In the genomic region with DNA sequence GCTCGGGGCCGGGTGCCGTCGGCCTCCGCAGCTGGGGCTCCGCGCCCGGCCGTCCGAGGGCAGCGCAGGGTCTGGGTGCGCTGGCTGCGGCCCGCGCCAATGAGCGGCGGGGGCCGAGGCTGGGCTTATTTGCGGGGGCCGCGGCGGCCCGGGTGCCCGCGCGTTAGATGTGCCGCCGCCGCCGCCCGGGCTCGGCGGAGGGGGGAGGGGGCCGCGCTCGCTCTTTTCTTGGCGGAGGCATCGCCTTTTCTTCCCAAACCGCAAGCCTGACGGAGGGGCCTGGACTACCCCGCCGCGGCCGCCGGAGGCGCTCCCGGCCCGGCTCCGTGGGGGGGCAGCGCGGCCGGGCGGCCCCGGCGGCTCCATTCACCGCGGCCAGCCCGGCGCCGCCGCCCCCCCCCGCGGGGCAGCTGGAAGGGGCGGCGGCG, we compare ENCODE assay signal across 1 cellular context.
TF ChIP-seq lines count a peak whose summit lies in the region.

A gene (minus strand): TSS at position 101 of the 428 bp plus-strand sequence. CDS start 278 bp downstream, outside the sequence.

TF ChIP-seq in HepG2, 621 proteins besides CTCF, POLR2A, EP300 and RAD21 (continued from another document):
- TF ChIP-seq, protein P1, sequence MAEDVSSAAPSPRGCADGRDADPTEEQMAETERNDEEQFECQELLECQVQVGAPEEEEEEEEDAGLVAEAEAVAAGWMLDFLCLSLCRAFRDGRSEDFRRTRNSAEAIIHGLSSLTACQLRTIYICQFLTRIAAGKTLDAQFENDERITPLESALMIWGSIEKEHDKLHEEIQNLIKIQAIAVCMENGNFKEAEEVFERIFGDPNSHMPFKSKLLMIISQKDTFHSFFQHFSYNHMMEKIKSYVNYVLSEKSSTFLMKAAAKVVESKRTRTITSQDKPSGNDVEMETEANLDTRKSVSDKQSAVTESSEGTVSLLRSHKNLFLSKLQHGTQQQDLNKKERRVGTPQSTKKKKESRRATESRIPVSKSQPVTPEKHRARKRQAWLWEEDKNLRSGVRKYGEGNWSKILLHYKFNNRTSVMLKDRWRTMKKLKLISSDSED (CRISPR knock-in tag; IDR thresholded peaks at IDR 0.05): no peak
- TF ChIP-seq HCFC1 (IDR thresholded peaks at IDR 0.05; ENCODE audit: low read depth, low read length): no peak
- TF ChIP-seq, protein P2, sequence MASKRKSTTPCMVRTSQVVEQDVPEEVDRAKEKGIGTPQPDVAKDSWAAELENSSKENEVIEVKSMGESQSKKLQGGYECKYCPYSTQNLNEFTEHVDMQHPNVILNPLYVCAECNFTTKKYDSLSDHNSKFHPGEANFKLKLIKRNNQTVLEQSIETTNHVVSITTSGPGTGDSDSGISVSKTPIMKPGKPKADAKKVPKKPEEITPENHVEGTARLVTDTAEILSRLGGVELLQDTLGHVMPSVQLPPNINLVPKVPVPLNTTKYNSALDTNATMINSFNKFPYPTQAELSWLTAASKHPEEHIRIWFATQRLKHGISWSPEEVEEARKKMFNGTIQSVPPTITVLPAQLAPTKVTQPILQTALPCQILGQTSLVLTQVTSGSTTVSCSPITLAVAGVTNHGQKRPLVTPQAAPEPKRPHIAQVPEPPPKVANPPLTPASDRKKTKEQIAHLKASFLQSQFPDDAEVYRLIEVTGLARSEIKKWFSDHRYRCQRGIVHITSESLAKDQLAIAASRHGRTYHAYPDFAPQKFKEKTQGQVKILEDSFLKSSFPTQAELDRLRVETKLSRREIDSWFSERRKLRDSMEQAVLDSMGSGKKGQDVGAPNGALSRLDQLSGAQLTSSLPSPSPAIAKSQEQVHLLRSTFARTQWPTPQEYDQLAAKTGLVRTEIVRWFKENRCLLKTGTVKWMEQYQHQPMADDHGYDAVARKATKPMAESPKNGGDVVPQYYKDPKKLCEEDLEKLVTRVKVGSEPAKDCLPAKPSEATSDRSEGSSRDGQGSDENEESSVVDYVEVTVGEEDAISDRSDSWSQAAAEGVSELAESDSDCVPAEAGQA (IDR thresholded peaks at IDR 0.05; ENCODE audit: low read depth): no peak
- TF ChIP-seq, protein P2 (CRISPR knock-in tag; IDR thresholded peaks at IDR 0.05; ENCODE audit: borderline replicate concordance): no peak
- TF ChIP-seq, protein P3, sequence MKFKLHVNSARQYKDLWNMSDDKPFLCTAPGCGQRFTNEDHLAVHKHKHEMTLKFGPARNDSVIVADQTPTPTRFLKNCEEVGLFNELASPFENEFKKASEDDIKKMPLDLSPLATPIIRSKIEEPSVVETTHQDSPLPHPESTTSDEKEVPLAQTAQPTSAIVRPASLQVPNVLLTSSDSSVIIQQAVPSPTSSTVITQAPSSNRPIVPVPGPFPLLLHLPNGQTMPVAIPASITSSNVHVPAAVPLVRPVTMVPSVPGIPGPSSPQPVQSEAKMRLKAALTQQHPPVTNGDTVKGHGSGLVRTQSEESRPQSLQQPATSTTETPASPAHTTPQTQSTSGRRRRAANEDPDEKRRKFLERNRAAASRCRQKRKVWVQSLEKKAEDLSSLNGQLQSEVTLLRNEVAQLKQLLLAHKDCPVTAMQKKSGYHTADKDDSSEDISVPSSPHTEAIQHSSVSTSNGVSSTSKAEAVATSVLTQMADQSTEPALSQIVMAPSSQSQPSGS (CRISPR knock-in tag; IDR thresholded peaks at IDR 0.05): no peak
- no peak for TF ChIP-seq HOXA5 (CRISPR knock-in tag; IDR thresholded peaks at IDR 0.05)
- TF ChIP-seq ARHGAP35 (CRISPR knock-in tag; IDR thresholded peaks at IDR 0.05; ENCODE audit: borderline replicate concordance): no peak
- TF ChIP-seq, protein P4, sequence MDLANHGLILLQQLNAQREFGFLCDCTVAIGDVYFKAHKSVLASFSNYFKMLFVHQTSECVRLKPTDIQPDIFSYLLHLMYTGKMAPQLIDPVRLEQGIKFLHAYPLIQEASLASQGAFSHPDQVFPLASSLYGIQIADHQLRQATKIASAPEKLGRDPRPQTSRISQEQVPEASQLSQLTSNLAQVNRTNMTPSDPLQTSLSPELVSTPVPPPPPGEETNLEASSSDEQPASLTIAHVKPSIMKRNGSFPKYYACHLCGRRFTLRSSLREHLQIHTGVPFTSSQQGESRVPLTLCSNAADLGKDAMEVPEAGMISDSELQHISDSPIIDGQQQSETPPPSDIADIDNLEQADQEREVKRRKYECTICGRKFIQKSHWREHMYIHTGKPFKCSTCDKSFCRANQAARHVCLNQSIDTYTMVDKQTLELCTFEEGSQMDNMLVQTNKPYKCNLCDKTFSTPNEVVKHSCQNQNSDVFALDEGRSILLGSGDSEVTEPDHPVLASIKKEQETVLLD (CRISPR knock-in tag; IDR thresholded peaks at IDR 0.05; ENCODE audit: low read depth): 0 out of 2 replicates have a peak, but pooled peaks have one; percentile 9
- TF ChIP-seq GABPA (IDR thresholded peaks at IDR 0.05; ENCODE audit: low read depth, low read length): no peak
- TF ChIP-seq GABPA (CRISPR knock-in tag; IDR thresholded peaks at IDR 0.05; ENCODE audit: low read depth): no peak
- no peak for TF ChIP-seq NPAS2 (CRISPR knock-in tag; IDR thresholded peaks at IDR 0.05; ENCODE audit: borderline replicate concordance)
- TF ChIP-seq, protein P5, sequence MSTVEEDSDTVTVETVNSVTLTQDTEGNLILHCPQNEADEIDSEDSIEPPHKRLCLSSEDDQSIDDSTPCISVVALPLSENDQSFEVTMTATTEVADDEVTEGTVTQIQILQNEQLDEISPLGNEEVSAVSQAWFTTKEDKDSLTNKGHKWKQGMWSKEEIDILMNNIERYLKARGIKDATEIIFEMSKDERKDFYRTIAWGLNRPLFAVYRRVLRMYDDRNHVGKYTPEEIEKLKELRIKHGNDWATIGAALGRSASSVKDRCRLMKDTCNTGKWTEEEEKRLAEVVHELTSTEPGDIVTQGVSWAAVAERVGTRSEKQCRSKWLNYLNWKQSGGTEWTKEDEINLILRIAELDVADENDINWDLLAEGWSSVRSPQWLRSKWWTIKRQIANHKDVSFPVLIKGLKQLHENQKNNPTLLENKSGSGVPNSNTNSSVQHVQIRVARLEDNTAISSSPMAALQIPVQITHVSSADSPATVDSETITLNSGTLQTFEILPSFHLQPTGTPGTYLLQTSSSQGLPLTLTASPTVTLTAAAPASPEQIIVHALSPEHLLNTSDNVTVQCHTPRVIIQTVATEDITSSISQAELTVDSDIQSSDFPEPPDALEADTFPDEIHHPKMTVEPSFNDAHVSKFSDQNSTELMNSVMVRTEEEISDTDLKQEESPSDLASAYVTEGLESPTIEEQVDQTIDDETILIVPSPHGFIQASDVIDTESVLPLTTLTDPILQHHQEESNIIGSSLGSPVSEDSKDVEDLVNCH (CRISPR knock-in tag; IDR thresholded peaks at IDR 0.05): no peak
- no peak for TF ChIP-seq ZNF10 (CRISPR knock-in tag; IDR thresholded peaks at IDR 0.05; ENCODE audit: borderline replicate concordance, low read depth)
- TF ChIP-seq TSC22D2 (CRISPR knock-in tag; IDR thresholded peaks at IDR 0.05; ENCODE audit: borderline replicate concordance): no peak
- TF ChIP-seq, protein P6, sequence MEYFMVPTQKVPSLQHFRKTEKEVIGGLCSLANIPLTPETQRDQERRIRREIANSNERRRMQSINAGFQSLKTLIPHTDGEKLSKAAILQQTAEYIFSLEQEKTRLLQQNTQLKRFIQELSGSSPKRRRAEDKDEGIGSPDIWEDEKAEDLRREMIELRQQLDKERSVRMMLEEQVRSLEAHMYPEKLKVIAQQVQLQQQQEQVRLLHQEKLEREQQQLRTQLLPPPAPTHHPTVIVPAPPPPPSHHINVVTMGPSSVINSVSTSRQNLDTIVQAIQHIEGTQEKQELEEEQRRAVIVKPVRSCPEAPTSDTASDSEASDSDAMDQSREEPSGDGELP (IDR thresholded peaks at IDR 0.05; ENCODE audit: borderline replicate concordance, low read depth): no peak
- no peak for TF ChIP-seq NKX3-1 (CRISPR knock-in tag; IDR thresholded peaks at IDR 0.05)
- TF ChIP-seq JDP2 (CRISPR knock-in tag; IDR thresholded peaks at IDR 0.05; ENCODE audit: borderline replicate concordance): no peak
- peak; percentile 59 for TF ChIP-seq HNRNPLL (IDR thresholded peaks at IDR 0.05; ENCODE audit: low read depth, low read length, poor library complexity, severe bottlenecking)
- 0 out of 2 replicates have a peak, but pooled peaks have one; percentile 5 for TF ChIP-seq HDAC1 (CRISPR knock-in tag; IDR thresholded peaks at IDR 0.05)
- TF ChIP-seq TCF7 (IDR thresholded peaks at IDR 0.05; ENCODE audit: low read depth): peak; percentile 69
- TF ChIP-seq, protein P7, sequence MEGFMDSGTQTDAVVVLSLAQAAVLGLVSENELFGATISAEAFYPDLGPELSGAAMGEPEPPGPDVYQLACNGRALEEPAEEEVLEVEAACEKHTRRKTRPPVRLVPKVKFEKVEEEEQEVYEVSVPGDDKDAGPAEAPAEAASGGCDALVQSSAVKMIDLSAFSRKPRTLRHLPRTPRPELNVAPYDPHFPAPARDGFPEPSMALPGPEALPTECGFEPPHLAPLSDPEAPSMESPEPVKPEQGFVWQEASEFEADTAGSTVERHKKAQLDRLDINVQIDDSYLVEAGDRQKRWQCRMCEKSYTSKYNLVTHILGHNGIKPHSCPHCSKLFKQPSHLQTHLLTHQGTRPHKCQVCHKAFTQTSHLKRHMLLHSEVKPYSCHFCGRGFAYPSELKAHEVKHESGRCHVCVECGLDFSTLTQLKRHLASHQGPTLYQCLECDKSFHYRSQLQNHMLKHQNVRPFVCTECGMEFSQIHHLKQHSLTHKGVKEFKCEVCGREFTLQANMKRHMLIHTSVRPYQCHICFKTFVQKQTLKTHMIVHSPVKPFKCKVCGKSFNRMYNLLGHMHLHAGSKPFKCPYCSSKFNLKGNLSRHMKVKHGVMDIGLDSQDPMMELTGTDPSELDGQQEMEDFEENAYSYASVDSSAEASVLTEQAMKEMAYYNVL (CRISPR knock-in tag; IDR thresholded peaks at IDR 0.05; ENCODE audit: borderline replicate concordance): no peak
- TF ChIP-seq HNRNPH1 (optimal IDR thresholded peaks at IDR 0.05; ENCODE audit: low read depth, low read length): no peak
- no peak for TF ChIP-seq NFE2L1 (CRISPR knock-in tag; IDR thresholded peaks at IDR 0.05; ENCODE audit: borderline replicate concordance)
- 0 out of 2 replicates have a peak, but pooled peaks have one; percentile 36 for TF ChIP-seq PRMT3 (CRISPR knock-in tag; IDR thresholded peaks at IDR 0.05; ENCODE audit: borderline replicate concordance, low read depth)
- no peak for TF ChIP-seq ZNF709 (CRISPR knock-in tag; IDR thresholded peaks at IDR 0.05)
- TF ChIP-seq STAT5B (CRISPR knock-in tag; IDR thresholded peaks at IDR 0.05): no peak
- no peak for TF ChIP-seq CREB1 (IDR thresholded peaks at IDR 0.05)
- no peak for TF ChIP-seq CREB1 (CRISPR knock-in tag; IDR thresholded peaks at IDR 0.05)
- TF ChIP-seq CCDC6 (CRISPR knock-in tag; IDR thresholded peaks at IDR 0.05): peak; percentile 78; the same call in 1 of the 2 replicates
